Comparison of ENCODE assay signal across 12 cellular contexts in genomic region chr5:138273834-138274188, GRCh38. TPM values are rescaled to one million over a fixed set of nuclear protein-coding genes. Genes with fewer than 3 reads are reported as not detected.
DNase-seq lines count a peak whose midpoint lies in the region; ATAC-seq and TF ChIP-seq lines count a peak whose summit lies in the region.
"Had no signal": no experiment of that assay in that cellular context is flagged by ENCODE, and none has a peak within 500 bp of the region (broad histone marks: within the 10 kb centered on the region; RNA-seq: fewer than 3 reads in every experiment).

No MANE protein-coding gene starts in this region.

- no peak for DNase-seq in T-helper 2 cell treated with Interferon-gamma antibody and Interleukin-4, amounts not matched to agents 5 μg/mL and 100 μg/mL, for 36 hours (ENCODE audit: low spot score)
- DNase-seq in T-helper 2 cell (no peak), smooth muscle cell (lab: John Stamatoyannopoulos, UW; ENCODE audit: unreplicated experiment) (no peak), NCI-H1105 treated with DMSO at 0.1 percent for 48 hours (lab: John Stamatoyannopoulos, UW) (no peak), NCI-H1105 (lab: John Stamatoyannopoulos, UW) (no peak)
- DNase-seq in activated CD8-positive, alpha-beta T cell treated with anti-CD3 and anti-CD28 coated beads, Interleukin-2, amount 10 ng/mL, durations not matched to agents 7 days and 5 days: no peak
- DNase-seq: KG1; NK-92 treated with Interleukin-12 subunit alpha and Interleukin-12 subunit beta, amount 100 ng/mL, for 24 hours had no signal

- POLR2A ChIA-PET in activated CD8-positive, alpha-beta T cell treated with anti-CD3 and anti-CD28 coated beads, Interleukin-2, amount 10 ng/mL, durations not matched to agents 7 days and 5 days (lab: Charles Lee): no interaction called here

- ATAC-seq in activated CD8-positive, alpha-beta T cell treated with anti-CD3 and anti-CD28 coated beads, Interleukin-2, amount 10 ng/mL, durations not matched to agents 7 days and 5 days: no peak
- ATAC-seq in HG02678 (IDR thresholded peaks at IDR 0.05; ENCODE audit: unreplicated experiment): no peak

- H3K4me2 ChIP-seq in smooth muscle cell: peak overlapping the region; percentile 98

- no peaks in the 10 kb centered on the region for H3K79me2 ChIP-seq in smooth muscle cell (ENCODE audit: low read depth)

- H3K4me3 Mint-ChIP-seq in T-helper 2 cell treated with Interferon-gamma antibody and Interleukin-4, amounts not matched to agents 5 μg/mL and 100 μg/mL, for 36 hours: peak overlapping the region; percentile 55
- H3K4me3 Mint-ChIP-seq in activated CD8-positive, alpha-beta T cell treated with anti-CD3 and anti-CD28 coated beads, Interleukin-2, amount 10 ng/mL, durations not matched to agents 7 days and 5 days: peak overlapping the region; percentile 42

- H3K27me3 Mint-ChIP-seq in T-helper 2 cell treated with Interferon-gamma antibody and Interleukin-4, amounts not matched to agents 5 μg/mL and 100 μg/mL, for 36 hours (ENCODE audit: low read depth): peaks cover 33% of the 10 kb centered on the region
- peaks cover 30% of the 10 kb centered on the region for H3K27me3 Mint-ChIP-seq in activated CD8-positive, alpha-beta T cell treated with anti-CD3 and anti-CD28 coated beads, Interleukin-2, amount 10 ng/mL, durations not matched to agents 7 days and 5 days (ENCODE audit: low read depth)

- peaks cover 6% of the 10 kb centered on the region for H3K4me1 Mint-ChIP-seq in T-helper 2 cell treated with Interferon-gamma antibody and Interleukin-4, amounts not matched to agents 5 μg/mL and 100 μg/mL, for 36 hours (ENCODE audit: low read depth)
- H3K4me1 Mint-ChIP-seq in activated CD8-positive, alpha-beta T cell treated with anti-CD3 and anti-CD28 coated beads, Interleukin-2, amount 10 ng/mL, durations not matched to agents 7 days and 5 days (ENCODE audit: low read depth): peaks cover 5% of the 10 kb centered on the region

- H3K36me3 ChIP-seq in smooth muscle cell (ENCODE audit: low read depth): no peaks in the 10 kb centered on the region

- CTCF ChIA-PET in activated CD8-positive, alpha-beta T cell treated with anti-CD3 and anti-CD28 coated beads, Interleukin-2, amount 10 ng/mL, durations not matched to agents 7 days and 5 days (lab: Charles Lee): no interaction called here

- no peaks in the 10 kb centered on the region for H3K4me1 ChIP-seq in smooth muscle cell (ENCODE audit: low read depth)

- 54% methylated on average over 6 of the region's 6 CpGs for WGBS in smooth muscle cell (ENCODE audit: low lambda C conversion rate)

- no peak overlapping the region for H3K9ac ChIP-seq in smooth muscle cell (ENCODE audit: low read depth)

- H3F3A ChIP-seq in smooth muscle cell (ENCODE audit: low read depth): no peaks in the 10 kb centered on the region

- H4K20me1 ChIP-seq in smooth muscle cell (ENCODE audit: low read depth): no peaks in the 10 kb centered on the region

- peak overlapping the region; percentile 24 for H3K4me3 ChIP-seq in iPS-11a (ENCODE audit: low read depth, low read length)
- peak overlapping the region; percentile 52 for H3K4me3 ChIP-seq in smooth muscle cell

- H3K9me3 ChIP-seq in smooth muscle cell (replicated peaks; ENCODE audit: low read depth): no peaks in the 10 kb centered on the region

- no peaks in the 10 kb centered on the region for H3K9me3 Mint-ChIP-seq in T-helper 2 cell treated with Interferon-gamma antibody and Interleukin-4, amounts not matched to agents 5 μg/mL and 100 μg/mL, for 36 hours
- H3K9me3 Mint-ChIP-seq in activated CD8-positive, alpha-beta T cell treated with anti-CD3 and anti-CD28 coated beads, Interleukin-2, amount 10 ng/mL, durations not matched to agents 7 days and 5 days (ENCODE audit: insufficient read depth): no peaks in the 10 kb centered on the region
- H3K9me3 Mint-ChIP-seq: dendritic cell treated with granulocyte-macrophage colony-stimulating factor and Interleukin-4, amounts not matched to agents 40 ng/mL and 50 ng/mL, for 4 days had no signal

- H2AFZ ChIP-seq in smooth muscle cell (ENCODE audit: low read depth): no peak overlapping the region

- no peak overlapping the region for H3K27ac ChIP-seq in smooth muscle cell (ENCODE audit: low read depth)
- H3K27ac ChIP-seq: 22Rv1 had no signal

- no peak overlapping the region for H3K27ac Mint-ChIP-seq in T-helper 2 cell treated with Interferon-gamma antibody and Interleukin-4, amounts not matched to agents 5 μg/mL and 100 μg/mL, for 36 hours
- no peak overlapping the region for H3K27ac Mint-ChIP-seq in activated CD8-positive, alpha-beta T cell treated with anti-CD3 and anti-CD28 coated beads, Interleukin-2, amount 10 ng/mL, durations not matched to agents 7 days and 5 days
- H3K27ac Mint-ChIP-seq: dendritic cell treated with granulocyte-macrophage colony-stimulating factor and Interleukin-4, amounts not matched to agents 40 ng/mL and 50 ng/mL, for 4 days had no signal

- H3K36me3 Mint-ChIP-seq in T-helper 2 cell treated with Interferon-gamma antibody and Interleukin-4, amounts not matched to agents 5 μg/mL and 100 μg/mL, for 36 hours (ENCODE audit: low read depth): no peaks in the 10 kb centered on the region
- no peaks in the 10 kb centered on the region for H3K36me3 Mint-ChIP-seq in activated CD8-positive, alpha-beta T cell treated with anti-CD3 and anti-CD28 coated beads, Interleukin-2, amount 10 ng/mL, durations not matched to agents 7 days and 5 days (ENCODE audit: low read depth)

- H3K27me3 ChIP-seq in smooth muscle cell (ENCODE audit: low read depth): peaks cover 10% of the 10 kb centered on the region

- TF ChIP-seq CTCF in smooth muscle cell (IDR thresholded peaks at IDR 0.05; ENCODE audit: borderline replicate concordance, insufficient read depth, poor library complexity, severe bottlenecking): no peak

RNA-seq across cellular contexts. Expression of gene GFRA3, which starts 0.6 kb away (rescaled TPM):
- total RNA-seq in activated CD8-positive, alpha-beta T cell treated with anti-CD3 and anti-CD28 coated beads, Interleukin-2, amount 10 ng/mL, durations not matched to agents 7 days and 5 days: under 1 TPM; 0.16 to 0.18 TPM
- total RNA-seq in smooth muscle cell: 0.36 TPM in 1 of 2 replicates, not detected in the other
- 0.09 and 2.7 TPM in 2 replicates for polyA plus RNA-seq in smooth muscle cell

RNA-seq across cellular contexts. Expression of gene CDC25C, which starts 57.8 kb away (rescaled TPM):
- total RNA-seq in activated CD8-positive, alpha-beta T cell treated with anti-CD3 and anti-CD28 coated beads, Interleukin-2, amount 10 ng/mL, durations not matched to agents 7 days and 5 days: 10 to 100 TPM; 15.0 to 18.3 TPM
- total RNA-seq in smooth muscle cell: 2.6 and 4.3 TPM in 2 replicates
- 1.7 and 3.0 TPM in 2 replicates for polyA plus RNA-seq in smooth muscle cell
